22 cellular contexts compared by ENCODE assay signal in the genomic region with DNA sequence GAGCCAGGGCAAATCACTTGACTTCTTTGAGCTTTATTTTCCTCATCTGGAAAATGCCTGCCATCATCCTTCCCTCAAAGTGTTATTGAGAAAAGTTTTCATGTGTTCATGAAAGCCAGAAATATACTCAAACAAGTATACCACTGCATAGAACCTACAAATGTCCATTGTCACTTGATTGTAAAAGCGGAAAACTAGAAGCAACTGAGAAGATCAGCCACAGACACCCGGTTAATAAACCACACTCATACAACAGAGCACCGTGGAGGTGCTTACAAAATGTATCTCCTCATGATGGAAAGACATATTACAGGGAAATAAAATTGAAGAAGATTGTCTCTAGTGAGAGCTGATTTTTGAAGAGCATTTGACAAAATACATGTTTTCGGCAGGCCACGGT.
"Had no signal": no experiment of that assay in that cellular context is flagged by ENCODE, and none has a peak within 500 bp of the region (broad histone marks: within the 10 kb centered on the region; RNA-seq: fewer than 3 reads in every experiment).

No MANE protein-coding gene starts in this region.

- H3K4me3 ChIP-seq: K562, SJSA1, SK-N-MC had no signal

- H3K4me1 ChIP-seq: SJSA1 had no signal

- H3K4me2 ChIP-seq: KMS-11 had no signal

- DNase-seq: Kasumi-1, MM.1S, NCI-H1092 treated with DMSO at 0.1 percent for 48 hours, NCI-H1436, NCI-H187, NCI-H2029, NCI-H2081 treated with DMSO at 0.1 percent for 48 hours, NCI-H2171, NCI-H226, NCI-H446, NCI-H510A, NCI-H524 treated with DMSO at 0.1 percent for 48 hours, NCI-H69, NCI-H774, Right ventricle myocardium superior, RPMI8226, SIG-M5 had no signal

- H3K9ac ChIP-seq: KMS-11 had no signal

- H3K27me3 ChIP-seq: SJSA1 had no signal

- ATAC-seq: HepG2, K562 had no signal

- H3K36me3 ChIP-seq: SJSA1 had no signal

- H3K27ac ChIP-seq: KMS-11, SJSA1, SK-N-MC had no signal
